12 cellular contexts compared by ENCODE assay signal in genomic region chr19:4431808-4432674, GRCh38.
A peak's percentile ranks its signal among the peaks of the same experiment; 100 is the strongest.
DNase-seq lines count a peak whose midpoint lies in the region; TF ChIP-seq lines count a peak whose summit lies in the region.
"Had no signal": no experiment of that assay in that cellular context is flagged by ENCODE, and none has a peak within 500 bp of the region (broad histone marks: within the 10 kb centered on the region; RNA-seq: fewer than 3 reads in every experiment).

No MANE protein-coding gene starts in this region.

- CTCF ChIA-PET in RWPE1 (lab: Yijun Ruan, JAX) = no interaction called here

- DNase-seq in GM19240 (ENCODE audit: insufficient read length, low spot score) (peak; percentile 31), RWPE1 (ENCODE audit: low spot score) (no peak), left kidney (ENCODE audit: low read depth, low spot score) (peak; percentile 49), OCI-M2 (lab: John Stamatoyannopoulos, UW; ENCODE audit: unreplicated experiment) (no peak), activated T-cell treated with anti-CD3 and anti-CD28 coated beads for 4 hours (no peak), WERI-Rb-1 (no peak), DMS53 treated with DMSO at 0.1 percent for 48 hours (lab: John Stamatoyannopoulos, UW; ENCODE audit: unreplicated experiment) (no peak)
- DNase-seq: kidney glomerular epithelial cell, NCI-H2227 treated with DMSO at 0.1 percent for 48 hours had no signal

- POLR2A ChIA-PET in RWPE1 (lab: Yijun Ruan, JAX; ENCODE audit: low non-redundant PET) = no interaction called here

- peaks cover 0 to 55% (median 35%) of the 10 kb centered on the region in 11 experiments; a peak in 14 of 22 replicates for H4K20me1 ChIP-seq in BLaER1 treated with 17β-estradiol and CSF1 and Interleukin-3, amounts not matched to agents 10 nM and 100 nM

- H3K4me2 ChIP-seq in BLaER1 treated with 17β-estradiol and CSF1 and Interleukin-3, amounts not matched to agents 10 nM and 100 nM = peak overlapping the region in 8 of 11 experiments; percentile 22 to 89 (median 80); a peak in 15 of 22 replicates
- H3K4me2 ChIP-seq: GM23338 had no signal

- H3K9me3 ChIP-seq in BLaER1 treated with 17β-estradiol and CSF1 and Interleukin-3, amounts not matched to agents 10 nM and 100 nM (replicated peaks in 1 of 11) = no peaks in the 10 kb centered on the region
- H3K9me3 ChIP-seq in WERI-Rb-1 (ENCODE audit: severe bottlenecking) = no peaks in the 10 kb centered on the region

- H3K4me3 ChIP-seq in BLaER1 treated with 17β-estradiol and CSF1 and Interleukin-3, amounts not matched to agents 10 nM and 100 nM = peak overlapping the region in 4 of 10 experiments; percentile 3 to 36 (median 14); a peak in 2 of 20 replicates
- no peak overlapping the region for H3K4me3 ChIP-seq in WERI-Rb-1 (ENCODE audit: low read depth, low read length)
- H3K4me3 ChIP-seq: GM23338 had no signal

- peak overlapping the region in 10 of 11 experiments; percentile 10 to 73 (median 60); a peak in 14 of 22 replicates for H3K9ac ChIP-seq in BLaER1 treated with 17β-estradiol and CSF1 and Interleukin-3, amounts not matched to agents 10 nM and 100 nM

- TF ChIP-seq CTCF in RWPE1 (conservative IDR thresholded peaks at IDR 0.05; ENCODE audit: low read depth) (no peak), WERI-Rb-1 (IDR thresholded peaks at IDR 0.05; ENCODE audit: low read depth, low read length) (no peak)

- peaks cover 7 to 53% (median 40%) of the 10 kb centered on the region in 10 experiments; a peak in 18 of 20 replicates for H3K4me1 ChIP-seq in BLaER1 treated with 17β-estradiol and CSF1 and Interleukin-3, amounts not matched to agents 10 nM and 100 nM

- H3K27ac ChIP-seq in BLaER1 treated with 17β-estradiol and CSF1 and Interleukin-3, amounts not matched to agents 10 nM and 100 nM = peak overlapping the region; percentile 23 to 88 (median 76); a peak in 20 of 22 replicates
- H3K27ac ChIP-seq in RWPE1 = 0 out of 2 replicates have a peak overlapping the region, but pooled peaks have one; percentile 3
- no peak overlapping the region for H3K27ac ChIP-seq in WERI-Rb-1
- H3K27ac ChIP-seq: VCaP had no signal

- H3K27me3 ChIP-seq in BLaER1 treated with 17β-estradiol and CSF1 and Interleukin-3, amounts not matched to agents 10 nM and 100 nM = no peaks in the 10 kb centered on the region
- H3K27me3 ChIP-seq in WERI-Rb-1 (ENCODE audit: insufficient read depth, low read depth, severe bottlenecking) = no peaks in the 10 kb centered on the region

- H3K36me3 ChIP-seq in BLaER1 treated with 17β-estradiol and CSF1 and Interleukin-3, amounts not matched to agents 10 nM and 100 nM = peaks cover 38 to 100% (median 92%) of the 10 kb centered on the region in 11 experiments
- peaks cover 87% of the 10 kb centered on the region for H3K36me3 ChIP-seq in WERI-Rb-1

Comparison
In these comparisons a context has a peak if more than half of its experiments do, and no peak if none do; other contexts are left out.
1. DNase-seq: peak in GM19240 (single experiment) and left kidney (single experiment); none in RWPE1 (single experiment), OCI-M2 (single experiment), activated T-cell treated with anti-CD3 and anti-CD28 coated beads for 4 hours (single experiment), WERI-Rb-1 (single experiment) and DMS53 treated with DMSO at 0.1 percent for 48 hours (single experiment).